ENCODE assay signal across 21 cellular contexts in genomic region chr2:123644053-123644452, GRCh38.
"Had no signal": no experiment of that assay in that cellular context is flagged by ENCODE, and none has a peak within 500 bp of the region (broad histone marks: within the 10 kb centered on the region; RNA-seq: fewer than 3 reads in every experiment).

No MANE protein-coding gene starts in this region.

- H3K27ac ChIP-seq: coronary artery, dorsolateral prefrontal cortex, esophagus muscularis mucosa, gastrocnemius medialis, heart right ventricle, left lung, lower lobe of right lung had no signal

- H3K4me1 ChIP-seq: esophagus muscularis mucosa, gastrocnemius medialis, heart right ventricle, left lung, lower lobe of right lung had no signal

- H3K4me3 ChIP-seq: coronary artery, dorsolateral prefrontal cortex, esophagus muscularis mucosa, gastrocnemius medialis, heart right ventricle, left lung, lower lobe of right lung, mucosa of descending colon had no signal

- H3K36me3 ChIP-seq: esophagus muscularis mucosa, gastrocnemius medialis, heart right ventricle, left lung, lower lobe of right lung had no signal

- DNase-seq: dermis blood vessel endothelial cell; dorsolateral prefrontal cortex; effector CD4-positive, alpha-beta T cell; effector memory CD4-positive, alpha-beta T cell; foreskin fibroblast; foreskin melanocyte; gastrocnemius medialis; glutamatergic neuron; head of caudate nucleus; heart right ventricle; hippocampal formation; left cardiac atrium; left lung; left ventricle myocardium superior; lower lobe of right lung; mesendoderm; mucosa of descending colon; naive B cell; naive thymus-derived CD8-positive, alpha-beta T cell had no signal

- H3K27me3 ChIP-seq: esophagus muscularis mucosa, gastrocnemius medialis, heart right ventricle, left lung had no signal

- H3K9me3 ChIP-seq: esophagus muscularis mucosa, gastrocnemius medialis, left lung, lower lobe of right lung had no signal
